ENCODE assay signal across 24 cellular contexts in the genomic region with DNA sequence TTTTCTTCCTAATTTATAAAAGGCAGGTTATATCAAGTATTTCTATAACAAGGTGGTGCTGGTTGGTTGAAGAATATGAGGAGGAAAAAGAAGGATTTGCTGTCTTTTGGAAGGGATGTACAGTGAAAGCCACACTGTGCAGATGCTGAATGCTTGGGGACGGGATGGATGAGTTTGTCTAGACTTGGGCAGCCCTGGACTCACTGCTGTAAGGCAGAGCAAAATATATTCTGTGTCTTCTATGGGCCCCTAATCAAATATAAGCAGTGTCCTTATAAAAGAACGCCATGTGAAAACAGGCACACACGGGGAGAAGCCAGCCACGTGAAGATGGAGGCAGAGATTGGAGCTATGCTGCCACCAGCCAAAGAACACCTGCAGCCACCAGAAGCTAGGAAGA. TPM values are rescaled to one million over a fixed set of nuclear protein-coding genes. Genes with fewer than 3 reads are reported as not detected.
DNase-seq lines count a peak whose midpoint lies in the region; ATAC-seq, FAIRE-seq and TF ChIP-seq lines count a peak whose summit lies in the region.
"Had no signal": no experiment of that assay in that cellular context is flagged by ENCODE, and none has a peak within 500 bp of the region (broad histone marks: within the 10 kb centered on the region; RNA-seq: fewer than 3 reads in every experiment).

No MANE protein-coding gene starts in this region.

- H3K27ac ChIP-seq in GM23248 (peak overlapping the region; percentile 61; the same call in 1 of the 2 replicates), angular gyrus (ENCODE audit: low read depth, low read length) (peak overlapping the region; percentile 88), layer of hippocampus (ENCODE audit: low read depth, low read length) (peak overlapping the region; percentile 86), psoas muscle (peak overlapping the region; percentile 76)
- H3K27ac ChIP-seq: ascending aorta had no signal

- intact Hi-C loops in psoas muscle (cut with DNase I), result loop anchor here in 1 of 2 donors (5.0 kb wide), 1 partner anchor 89 kb away; the partner anchor contains the start of gene ZSCAN20

- no peaks in the 10 kb centered on the region for H3K36me3 ChIP-seq in GM23248 (ENCODE audit: low read depth)
- H3K36me3 ChIP-seq in psoas muscle (ENCODE audit: insufficient read depth in 1 of 2, low read depth in 1 of 2), result no peaks in the 10 kb centered on the region
- H3K36me3 ChIP-seq: ascending aorta had no signal

- no peaks in the 10 kb centered on the region for H3K9me2 ChIP-seq in GM23248 (ENCODE audit: insufficient read depth)

- 96 to 97% methylated on average over 4 of the region's 4 CpGs for WGBS in GM23248 (ENCODE audit: low coverage in 1 of 2, low lambda C conversion rate in 2 of 2, missing lambda C conversion rate in 2 of 2), 2 experiments
- WGBS in psoas muscle, 3 donors, result 60 to 75% (median 68%) methylated on average over 4 of the region's 4 CpGs

- no peak for FAIRE-seq in frontal cortex (lab: Jason Lieb, UNC)
- FAIRE-seq: HTR-8/SVneo had no signal

- H3K79me2 ChIP-seq in GM23248 (ENCODE audit: insufficient read depth), result peaks cover 9% of the 10 kb centered on the region

- in situ Hi-C loops in GM23248 (cut with MboI), result no loop called here

- TF ChIP-seq CTCF in psoas muscle (IDR thresholded peaks at IDR 0.05), result no peak

- no peaks in the 10 kb centered on the region for H3K27me3 ChIP-seq in GM23248 (replicated peaks; ENCODE audit: insufficient read depth)
- no peaks in the 10 kb centered on the region for H3K27me3 ChIP-seq in layer of hippocampus (ENCODE audit: control insufficient read depth, insufficient read depth, low read length)
- no peaks in the 10 kb centered on the region for H3K27me3 ChIP-seq in psoas muscle (ENCODE audit: insufficient read depth in 3 of 3, low read length in 2 of 3)
- H3K27me3 ChIP-seq: ascending aorta had no signal

- H2AFZ ChIP-seq in GM23248, result no peak overlapping the region

- ATAC-seq in psoas muscle, result no peak
- ATAC-seq: activated CD8-positive, alpha-beta T cell treated with anti-CD3 and anti-CD28 coated beads, Interleukin-2, amount 10 ng/mL, durations not matched to agents 7 days and 5 days had no signal

- no peak for DNase-seq in GM23248
- no peak for DNase-seq in psoas muscle
- no peak for DNase-seq in frontal cortex (ENCODE audit: low spot score in 2 of 2)
- DNase-seq in stimulated activated naive CD4-positive, alpha-beta T cell treated with Interleukin-2 at 50 U/mL for 16 hours (lab: John Stamatoyannopoulos, UW), result no peak
- no peak for DNase-seq in NCI-H2196 (lab: John Stamatoyannopoulos, UW; ENCODE audit: unreplicated experiment)
- DNase-seq: activated CD8-positive, alpha-beta T cell treated with anti-CD3 and anti-CD28 coated beads, Interleukin-2, amount 10 ng/mL, durations not matched to agents 7 days and 5 days; activated effector memory CD4-positive, alpha-beta T cell treated with anti-CD3 and anti-CD28 coated beads, Interleukin-2, amount 50 U/mL, for 16 hours; activated naive CD8-positive, alpha-beta T cell treated with anti-CD3 and anti-CD28 coated beads for 36 hours; Caco-2; central memory CD4-positive, alpha-beta T cell; DMS79; GDM1; KBM-7; kidney glomerular epithelial cell; mammary epithelial cell; NCI-H2107; NCI-H446 treated with DMSO at 0.1 percent for 48 hours; RPMI8226; stimulated activated CD4-positive, alpha-beta T cell treated with anti-CD3 and anti-CD28 coated beads, Interleukin-2, amount 100 ng/mL, for 24 hours; T-helper 2 cell had no signal

- H3K4me1 ChIP-seq in GM23248 (ENCODE audit: insufficient read depth) (peaks cover 43% of the 10 kb centered on the region), psoas muscle (peaks cover 30% of the 10 kb centered on the region)

- peaks cover 24% of the 10 kb centered on the region for H3F3A ChIP-seq in GM23248 (ENCODE audit: insufficient read depth)

- H3K4me2 ChIP-seq in GM23248 (ENCODE audit: unreplicated experiment), result no peak overlapping the region

- no peak overlapping the region for H3K9ac ChIP-seq in GM23248

- H3K9me3 ChIP-seq in GM23248 (ENCODE audit: low read depth) (no peaks in the 10 kb centered on the region), psoas muscle (no peaks in the 10 kb centered on the region)
- H3K9me3 ChIP-seq: ascending aorta, Caco-2 had no signal

- no peaks in the 10 kb centered on the region for H4K20me1 ChIP-seq in GM23248 (ENCODE audit: insufficient read depth)

- H3K4me3 ChIP-seq in GM23248 (no peak overlapping the region), psoas muscle (no peak overlapping the region)
- H3K4me3 ChIP-seq: ascending aorta had no signal

RNA-seq across cellular contexts. Expression of gene PHC2, which starts 47.4 kb away (rescaled TPM):
- total RNA-seq in GM23248 (2014; rRNA removed; shearing (Covaris generic)), result 74.7 and 82.2 TPM in 2 replicates
- 15.1 and 15.4 TPM in 2 replicates for polyA plus RNA-seq in GM23248 (2016; fragmentation: Nextera tagmentation; extraction: Ambion mirVana)
- 100 to 1,000 TPM in 3 of 4 donors, 10 to 100 TPM in 1; 74.1 to 427 (median 339) TPM for total RNA-seq in psoas muscle
- 100 to 1,000 TPM; 221 to 393 (median 338) TPM for polyA plus RNA-seq in psoas muscle
- total RNA-seq in frontal cortex, result 35.5 TPM
